In the genomic region with DNA sequence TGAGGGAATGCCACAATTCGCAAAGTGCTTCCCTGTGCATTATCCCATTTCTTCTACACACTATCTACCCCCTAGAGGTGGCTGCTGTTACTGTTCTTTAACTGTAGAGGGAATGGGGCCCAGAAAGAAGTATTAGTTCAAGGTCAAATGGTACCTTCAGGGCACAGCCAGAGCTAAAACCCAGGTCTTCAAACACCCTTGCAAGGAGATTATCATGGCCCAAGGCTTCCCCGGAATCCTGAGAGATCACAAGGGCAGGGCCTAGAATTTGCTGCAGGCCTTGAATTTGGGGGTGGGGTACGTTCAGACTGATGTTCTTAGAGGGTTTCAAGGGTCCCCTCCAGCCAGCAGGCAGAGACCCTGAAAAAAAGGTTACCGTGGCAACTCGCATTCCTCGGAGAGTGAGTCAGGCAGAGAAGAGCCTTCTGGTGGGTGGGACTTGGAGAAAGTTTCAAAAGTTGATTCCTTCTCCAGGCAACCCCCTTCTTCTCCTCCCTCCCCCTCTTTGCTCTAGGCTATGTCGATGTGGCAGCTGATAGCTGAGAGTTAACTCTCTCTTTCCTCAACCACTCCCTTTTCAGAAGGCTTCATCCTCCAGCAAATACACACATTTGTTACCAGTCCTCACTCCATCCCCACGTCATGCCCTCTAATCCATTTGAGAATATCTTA, we compare ENCODE assay signal across 1 cellular context.
TF ChIP-seq lines count a peak whose summit lies in the region.

No MANE protein-coding gene starts in this region.

TF ChIP-seq in H1, 55 proteins besides CTCF, POLR2A, EP300 and RAD21:
- TF ChIP-seq JUN (IDR thresholded peaks at IDR 0.05; ENCODE audit: low read depth, low read length) (peak; percentile 63; the same call in 1 of the 2 replicates), SP1 (IDR thresholded peaks at IDR 0.05; ENCODE audit: low read depth, low read length) (peak; percentile 71), RNF2 (IDR thresholded peaks at IDR 0.05; ENCODE audit: borderline replicate concordance, low read depth, low read length, missing control alignments, poor library complexity, severe bottlenecking) (no peak), CTBP2 (IDR thresholded peaks at IDR 0.05; ENCODE audit: borderline replicate concordance, insufficient read depth, insufficient read length, low read length) (peak; percentile 31), TEAD4 (IDR thresholded peaks at IDR 0.05; ENCODE audit: low read depth, low read length) (peak; percentile 91), ASH2L (IDR thresholded peaks at IDR 0.05; ENCODE audit: low read length) (peak; percentile 86), EGR1 (IDR thresholded peaks at IDR 0.05; ENCODE audit: borderline replicate concordance, low read depth, low read length) (0 out of 2 replicates have a peak, but pooled peaks have one; percentile 39), TAF7 (optimal IDR thresholded peaks at IDR 0.05; ENCODE audit: borderline replicate concordance, low read depth, low read length) (no peak), SIN3A (conservative IDR thresholded peaks at IDR 0.05 in 1 of 2, IDR thresholded peaks at IDR 0.05 in 1 of 2; ENCODE audit: low read depth in 1 of 2, low read length in 2 of 2) (peak in 1 of 2 experiments; percentile 72; a peak in 1 of 4 replicates), PHF8 (conservative IDR thresholded peaks at IDR 0.05; ENCODE audit: low read depth, low read length) (no peak), JUND (IDR thresholded peaks at IDR 0.05; ENCODE audit: low read length) (peak; percentile 97), RBBP5 (IDR thresholded peaks at IDR 0.05; ENCODE audit: borderline replicate concordance, low read depth, low read length) (0 out of 2 replicates have a peak, but pooled peaks have one; percentile 34), KDM1A (IDR thresholded peaks at IDR 0.05; ENCODE audit: borderline replicate concordance, low read length) (no peak)
- TF ChIP-seq, protein P1, sequence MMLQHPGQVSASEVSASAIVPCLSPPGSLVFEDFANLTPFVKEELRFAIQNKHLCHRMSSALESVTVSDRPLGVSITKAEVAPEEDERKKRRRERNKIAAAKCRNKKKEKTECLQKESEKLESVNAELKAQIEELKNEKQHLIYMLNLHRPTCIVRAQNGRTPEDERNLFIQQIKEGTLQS (IDR thresholded peaks at IDR 0.05; ENCODE audit: insufficient read depth, low read depth, low read length), result no peak
- TF ChIP-seq, protein P2, sequence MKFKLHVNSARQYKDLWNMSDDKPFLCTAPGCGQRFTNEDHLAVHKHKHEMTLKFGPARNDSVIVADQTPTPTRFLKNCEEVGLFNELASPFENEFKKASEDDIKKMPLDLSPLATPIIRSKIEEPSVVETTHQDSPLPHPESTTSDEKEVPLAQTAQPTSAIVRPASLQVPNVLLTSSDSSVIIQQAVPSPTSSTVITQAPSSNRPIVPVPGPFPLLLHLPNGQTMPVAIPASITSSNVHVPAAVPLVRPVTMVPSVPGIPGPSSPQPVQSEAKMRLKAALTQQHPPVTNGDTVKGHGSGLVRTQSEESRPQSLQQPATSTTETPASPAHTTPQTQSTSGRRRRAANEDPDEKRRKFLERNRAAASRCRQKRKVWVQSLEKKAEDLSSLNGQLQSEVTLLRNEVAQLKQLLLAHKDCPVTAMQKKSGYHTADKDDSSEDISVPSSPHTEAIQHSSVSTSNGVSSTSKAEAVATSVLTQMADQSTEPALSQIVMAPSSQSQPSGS (IDR thresholded peaks at IDR 0.05; ENCODE audit: low read length), result peak; percentile 83; the same call in 1 of the 2 replicates
